8 cellular contexts compared by ENCODE assay signal in the genomic region with DNA sequence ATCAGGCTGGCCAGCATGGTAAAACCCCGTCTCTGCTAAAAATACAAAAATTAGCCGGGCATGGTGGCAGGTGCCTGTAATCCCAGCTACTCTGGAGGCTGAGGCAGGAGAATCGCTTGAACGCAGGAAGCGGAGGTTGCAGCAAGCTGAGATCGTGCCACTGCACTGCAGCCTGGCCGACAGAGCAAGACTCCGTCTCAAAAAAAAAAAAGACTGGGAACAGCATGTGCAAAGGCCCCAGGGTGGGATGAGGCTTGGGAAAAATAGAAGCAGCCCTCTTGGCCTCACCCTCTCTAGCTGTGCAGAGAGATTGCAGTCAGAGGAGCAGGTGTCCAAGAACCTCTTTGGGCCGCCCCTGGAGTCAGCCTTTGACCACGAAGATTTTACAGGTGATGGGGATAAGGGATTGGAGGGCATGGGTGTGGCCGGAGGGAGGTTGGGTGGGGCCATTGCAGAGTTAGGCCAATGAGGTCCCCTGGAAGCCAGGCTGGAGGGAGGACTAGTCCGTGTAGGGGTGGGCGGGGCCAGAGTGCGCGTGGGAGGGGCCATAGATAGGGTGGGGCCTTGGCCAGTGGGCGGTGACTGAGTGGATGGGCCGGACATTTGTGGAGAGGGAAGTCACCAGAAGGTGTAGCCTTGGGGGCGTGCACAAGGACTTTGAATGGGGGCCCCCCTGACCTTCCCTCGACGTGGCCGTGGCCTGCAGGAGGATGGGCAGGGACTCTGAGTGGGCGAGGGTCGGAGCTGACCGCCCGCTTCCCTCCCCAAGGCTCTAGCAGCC. TPM values are rescaled to one million over a fixed set of nuclear protein-coding genes. Genes with fewer than 3 reads are reported as not detected.
DNase-seq lines count a peak whose midpoint lies in the region; ATAC-seq and TF ChIP-seq lines count a peak whose summit lies in the region.

No MANE protein-coding gene starts in this region.

- no peaks in the 10 kb centered on the region for H3K27me3 Mint-ChIP-seq in Caco-2 (ENCODE audit: insufficient read depth, unreplicated experiment)
- no peaks in the 10 kb centered on the region for H3K27me3 Mint-ChIP-seq in activated CD8-positive, alpha-beta memory T cell treated with anti-CD3 and anti-CD28 coated beads, Interleukin-2, amount 10 ng/mL, durations not matched to agents 7 days and 5 days

- H3K4me1 Mint-ChIP-seq in Caco-2 (ENCODE audit: low read depth, unreplicated experiment), result no peaks in the 10 kb centered on the region
- peaks cover 20% of the 10 kb centered on the region for H3K4me1 Mint-ChIP-seq in activated CD8-positive, alpha-beta memory T cell treated with anti-CD3 and anti-CD28 coated beads, Interleukin-2, amount 10 ng/mL, durations not matched to agents 7 days and 5 days

- no TSS peak for BruUV-seq in Caco-2 (replicated peaks; lab: Mats Ljungman, UMichigan)

- TF ChIP-seq CTCF in Caco-2 (IDR thresholded peaks at IDR 0.05; ENCODE audit: insufficient read depth in 1 of 2, low read depth in 1 of 2, low read length in 1 of 2, severe bottlenecking in 1 of 2, unreplicated experiment in 1 of 2) (no peak), cardiac muscle cell (IDR thresholded peaks at IDR 0.05; ENCODE audit: low read depth, low read length) (no peak)

- peak; percentile 64 for ATAC-seq in activated CD8-positive, alpha-beta memory T cell treated with anti-CD3 and anti-CD28 coated beads, Interleukin-2, amount 10 ng/mL, durations not matched to agents 7 days and 5 days
- ATAC-seq in sciatic nerve (peak; percentile 36), HG03565 (IDR thresholded peaks at IDR 0.05; ENCODE audit: unreplicated experiment) (no peak), HG02610 (IDR thresholded peaks at IDR 0.05; ENCODE audit: unreplicated experiment) (no peak)

- H3K36me3 ChIP-seq in Caco-2 (ENCODE audit: control insufficient read depth, insufficient read depth, low read length), result no peaks in the 10 kb centered on the region
- no peaks in the 10 kb centered on the region for H3K36me3 ChIP-seq in cardiac muscle cell

- POLR2A ChIA-PET in Caco-2 (lab: Charles Lee), result no interaction called here

- no peaks in the 10 kb centered on the region for H3K4me1 ChIP-seq in Caco-2
- no peaks in the 10 kb centered on the region for H3K4me1 ChIP-seq in cardiac muscle cell (ENCODE audit: low read depth)

- no peak overlapping the region for H3K27ac ChIP-seq in cardiac muscle cell

- intact Hi-C loops in Caco-2 (cut with micrococcal nuclease; ENCODE audit: unreplicated experiment) (no loop called here), sciatic nerve (cut with DNase I) (no loop called here)

- CTCF ChIA-PET in Caco-2 (lab: Charles Lee), result interaction anchor here (0.6 kb wide), 1 partner anchor 9 kb away, joined by 3 read pairs; no protein-coding TSS in a partner anchor
- CTCF ChIA-PET in activated CD8-positive, alpha-beta memory T cell treated with anti-CD3 and anti-CD28 coated beads, Interleukin-2, amount 10 ng/mL, durations not matched to agents 7 days and 5 days (lab: Charles Lee), result interaction anchor here (0.7 to 5.4 kb wide), 5 partner anchors 52 to 538 kb away, joined by 3 to 35 read pairs (median 4); no protein-coding TSS in a partner anchor

- H3K36me3 Mint-ChIP-seq in Caco-2 (ENCODE audit: insufficient read depth, unreplicated experiment), result peaks cover 6% of the 10 kb centered on the region
- peaks cover 24% of the 10 kb centered on the region for H3K36me3 Mint-ChIP-seq in activated CD8-positive, alpha-beta memory T cell treated with anti-CD3 and anti-CD28 coated beads, Interleukin-2, amount 10 ng/mL, durations not matched to agents 7 days and 5 days

- H3K4me3 ChIP-seq in Caco-2 (ENCODE audit: low read depth, low read length), result no peak overlapping the region
- H3K4me3 ChIP-seq in cardiac muscle cell, result peak overlapping the region; percentile 10

- no peaks in the 10 kb centered on the region for H3K9me3 Mint-ChIP-seq in Caco-2 (ENCODE audit: unreplicated experiment)
- no peaks in the 10 kb centered on the region for H3K9me3 Mint-ChIP-seq in activated CD8-positive, alpha-beta memory T cell treated with anti-CD3 and anti-CD28 coated beads, Interleukin-2, amount 10 ng/mL, durations not matched to agents 7 days and 5 days (ENCODE audit: low read depth)

- no peak overlapping the region for H3K4me3 Mint-ChIP-seq in Caco-2 (ENCODE audit: unreplicated experiment)
- no peak overlapping the region for H3K4me3 Mint-ChIP-seq in activated CD8-positive, alpha-beta memory T cell treated with anti-CD3 and anti-CD28 coated beads, Interleukin-2, amount 10 ng/mL, durations not matched to agents 7 days and 5 days

- peak; percentile 43 to 75 for DNase-seq in Caco-2
- DNase-seq in MV-4-11 (lab: John Stamatoyannopoulos, UW), result peak; percentile 68
- DNase-seq in activated CD8-positive, alpha-beta memory T cell treated with anti-CD3 and anti-CD28 coated beads, Interleukin-2, amount 10 ng/mL, durations not matched to agents 7 days and 5 days, result peak; percentile 69
- DNase-seq in cardiac muscle cell (ENCODE audit: low read depth in 1 of 2, low spot score in 1 of 2), result peak; percentile 42 to 64
- peak; percentile 73 for DNase-seq in sciatic nerve (ENCODE audit: low spot score)
- DNase-seq in midbrain (lab: John Stamatoyannopoulos, UW), result no peak

- no peaks in the 10 kb centered on the region for H3K9me3 ChIP-seq in Caco-2
- no peaks in the 10 kb centered on the region for H3K9me3 ChIP-seq in cardiac muscle cell (ENCODE audit: low read depth)

- no peak overlapping the region for H3K27ac Mint-ChIP-seq in Caco-2 (ENCODE audit: unreplicated experiment)
- no peak overlapping the region for H3K27ac Mint-ChIP-seq in activated CD8-positive, alpha-beta memory T cell treated with anti-CD3 and anti-CD28 coated beads, Interleukin-2, amount 10 ng/mL, durations not matched to agents 7 days and 5 days

- H3K27me3 ChIP-seq in Caco-2 (replicated peaks; ENCODE audit: control insufficient read depth, insufficient read depth, low read length) (no peaks in the 10 kb centered on the region), cardiac muscle cell (no peaks in the 10 kb centered on the region)

RNA-seq across cellular contexts. Expression of a gene that starts 16.9 kb away (rescaled TPM):
- total RNA-seq in Caco-2 (2022) (2.8 and 4.6 TPM in 2 replicates), cardiac muscle cell (not detected in 2 replicates), sciatic nerve (0.58 TPM)
- not detected for total RNA-seq in activated CD8-positive, alpha-beta memory T cell treated with anti-CD3 and anti-CD28 coated beads, Interleukin-2, amount 10 ng/mL, durations not matched to agents 7 days and 5 days
- polyA plus RNA-seq in cardiac muscle cell, result 0.55 TPM in 1 of 2 replicates, not detected in the other

RNA-seq across cellular contexts. Expression of a gene that starts 26.8 kb away (rescaled TPM):
- total RNA-seq in Caco-2 (2022) (0.35 and 0.39 TPM in 2 replicates), cardiac muscle cell (1.8 and 3.1 TPM in 2 replicates), sciatic nerve (6.1 TPM)
- 10 to 100 TPM; 58.4 to 70.6 TPM for total RNA-seq in activated CD8-positive, alpha-beta memory T cell treated with anti-CD3 and anti-CD28 coated beads, Interleukin-2, amount 10 ng/mL, durations not matched to agents 7 days and 5 days
- polyA plus RNA-seq in cardiac muscle cell, result 2.5 and 4.3 TPM in 2 replicates

RNA-seq across cellular contexts. Expression of a gene that starts 43.3 kb away (rescaled TPM):
- total RNA-seq in Caco-2 (2022) (not detected in 2 replicates), cardiac muscle cell (0.25 and 0.63 TPM in 2 replicates), sciatic nerve (not detected)
- total RNA-seq in activated CD8-positive, alpha-beta memory T cell treated with anti-CD3 and anti-CD28 coated beads, Interleukin-2, amount 10 ng/mL, durations not matched to agents 7 days and 5 days, result 1 to 10 TPM; 1.7 to 2.2 TPM
- polyA plus RNA-seq in cardiac muscle cell, result 0.47 TPM in 1 of 2 replicates, not detected in the other

RNA-seq across cellular contexts. Expression of a gene that starts 58.8 kb away (rescaled TPM):
- total RNA-seq in Caco-2 (2022) (51.4 and 58.2 TPM in 2 replicates), cardiac muscle cell (48.6 and 61.7 TPM in 2 replicates), sciatic nerve (55.8 TPM)
- total RNA-seq in activated CD8-positive, alpha-beta memory T cell treated with anti-CD3 and anti-CD28 coated beads, Interleukin-2, amount 10 ng/mL, durations not matched to agents 7 days and 5 days, result 10 to 100 TPM; 67.3 to 69.1 TPM
- polyA plus RNA-seq in cardiac muscle cell, result 60.4 and 73.9 TPM in 2 replicates

Comparison
In these comparisons a context has a peak if more than half of its experiments do, and no peak if none do; other contexts are left out.
1. ATAC-seq: peak in activated CD8-positive, alpha-beta memory T cell treated with anti-CD3 and anti-CD28 coated beads, Interleukin-2, amount 10 ng/mL, durations not matched to agents 7 days and 5 days (single experiment) and sciatic nerve (single experiment); none in HG03565 (single experiment) and HG02610 (single experiment).